Comparison of ENCODE assay signal across 20 cellular contexts in the genomic region with DNA sequence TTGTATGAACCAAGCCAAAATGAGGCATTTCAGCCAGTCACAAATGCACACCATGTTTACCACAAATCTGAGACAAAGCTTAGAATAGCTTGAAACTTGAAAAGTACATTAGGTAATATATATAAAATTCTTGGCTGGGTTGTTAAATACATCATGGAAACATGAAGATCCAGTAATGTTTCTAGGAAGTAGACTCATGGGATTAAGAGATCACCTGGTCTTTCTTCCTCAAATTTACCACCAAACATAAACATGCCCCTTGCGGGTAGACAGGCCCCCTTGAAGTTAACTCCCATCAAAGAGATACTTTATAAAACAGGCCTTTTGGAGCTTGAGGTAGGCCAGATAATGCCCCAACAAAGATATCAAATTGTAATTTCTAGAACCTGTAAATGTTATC.
A peak's percentile ranks its signal among the peaks of the same experiment; 100 is the strongest.
DNase-seq lines count a peak whose midpoint lies in the region; ATAC-seq and TF ChIP-seq lines count a peak whose summit lies in the region.
"Had no signal": no experiment of that assay in that cellular context is flagged by ENCODE, and none has a peak within 500 bp of the region (broad histone marks: within the 10 kb centered on the region; RNA-seq: fewer than 3 reads in every experiment).

No MANE protein-coding gene starts in this region.

- H3F3A ChIP-seq in SK-N-SH (replicated peaks; ENCODE audit: insufficient read depth) = peaks cover 68% of the 10 kb centered on the region

- TF ChIP-seq RAD21 in SK-N-SH (IDR thresholded peaks at IDR 0.05; ENCODE audit: low read length) = no peak

- in situ Hi-C loops in brain microvascular endothelial cell (cut with HindIII; ENCODE audit: low pct_ligation_motif_present, low sequenced_read_pairs) = no loop called here
- in situ Hi-C loops in transverse colon (cut with MboI; ENCODE audit: low pct_ligation_motif_present in 1 of 4, low pct_unique_long_range_greater_than_20kb in 1 of 4, low sequenced_read_pairs in 3 of 4) = no loop called here

- H3K9ac ChIP-seq in SK-N-SH = peak overlapping the region; percentile 62

- H3K4me1 ChIP-seq in SK-N-SH (ENCODE audit: control insufficient read depth in 1 of 2, insufficient read depth in 2 of 2, low read depth in 1 of 2, low read length in 1 of 2) (peaks cover 0 to 43% of the 10 kb centered on the region in 2 experiments; a peak in 3 of 4 replicates), foreskin keratinocyte (peaks cover 30% of the 10 kb centered on the region), transverse colon (peaks cover 7 to 35% (median 21%) of the 10 kb centered on the region in 4 donors)
- H3K4me1 ChIP-seq: Peyer's patch, psoas muscle had no signal

- POLR2A ChIA-PET in SK-N-SH (lab: Yijun Ruan, JAX) = no interaction called here
- POLR2A ChIA-PET in activated CD4-positive, alpha-beta memory T cell treated with anti-CD3 and anti-CD28 coated beads for 36 hours (lab: Charles Lee) = no interaction called here

- no peaks in the 10 kb centered on the region for H3K36me3 Mint-ChIP-seq in activated CD4-positive, alpha-beta memory T cell treated with anti-CD3 and anti-CD28 coated beads for 36 hours
- H3K36me3 Mint-ChIP-seq: activated naive CD8-positive, alpha-beta T cell treated with anti-CD3 and anti-CD28 coated beads for 36 hours had no signal

- H3K4me3 Mint-ChIP-seq in activated CD4-positive, alpha-beta memory T cell treated with anti-CD3 and anti-CD28 coated beads for 36 hours = no peak overlapping the region
- H3K4me3 Mint-ChIP-seq: activated CD8-positive, alpha-beta T cell treated with anti-CD3 and anti-CD28 coated beads, Interleukin-2, amount 10 ng/mL, durations not matched to agents 7 days and 5 days; activated naive CD8-positive, alpha-beta T cell treated with anti-CD3 and anti-CD28 coated beads for 36 hours; stimulated activated naive CD8-positive, alpha-beta T cell treated with anti-CD3 and anti-CD28 coated beads, Interleukin-15, amount 100 ng/mL, for 72 hours; T-helper 1 cell treated with Interleukin-12 subunit alpha and Interleukin-12 subunit beta and Interleukin-4 antibody, amounts not matched to agents 30 μg/mL and 1 μg/mL, for 36 hours had no signal

- DNase-seq in SK-N-SH (no peak), brain microvascular endothelial cell (no peak), foreskin keratinocyte (no peak), transverse colon (no peak), T-helper 9 cell (no peak), GF-D8 (lab: John Stamatoyannopoulos, UW) (no peak)
- no peak for DNase-seq in activated CD4-positive, alpha-beta memory T cell treated with anti-CD3 and anti-CD28 coated beads for 36 hours
- DNase-seq: activated CD4-positive, alpha-beta T cell treated with anti-CD3 and anti-CD28 coated beads for 1 hour; activated CD8-positive, alpha-beta T cell treated with anti-CD3 and anti-CD28 coated beads, Interleukin-2, amount 10 ng/mL, durations not matched to agents 7 days and 5 days; activated naive CD8-positive, alpha-beta T cell treated with anti-CD3 and anti-CD28 coated beads for 36 hours; NCI-H1105 treated with DMSO at 0.1 percent for 48 hours; NCI-H526; psoas muscle; stimulated activated CD8-positive, alpha-beta memory T cell treated with anti-CD3 and anti-CD28 coated beads, Interleukin-4, amount 100 ng/mL, for 48 hours; stimulated activated naive CD8-positive, alpha-beta T cell treated with anti-CD3 and anti-CD28 coated beads, Interleukin-15, amount 100 ng/mL, for 72 hours had no signal

- no peaks in the 10 kb centered on the region for H3K27me3 Mint-ChIP-seq in activated CD4-positive, alpha-beta memory T cell treated with anti-CD3 and anti-CD28 coated beads for 36 hours
- H3K27me3 Mint-ChIP-seq: stimulated activated naive CD8-positive, alpha-beta T cell treated with anti-CD3 and anti-CD28 coated beads, Interleukin-15, amount 100 ng/mL, for 72 hours had no signal

- no peaks in the 10 kb centered on the region for H3K9me3 ChIP-seq in SK-N-SH
- no peaks in the 10 kb centered on the region for H3K9me3 ChIP-seq in transverse colon
- H3K9me3 ChIP-seq: Peyer's patch, psoas muscle had no signal

- H3K4me2 ChIP-seq in SK-N-SH = peak overlapping the region; percentile 5; the same call in 1 of the 2 replicates

- no peak for TF ChIP-seq POLR2A in transverse colon (IDR thresholded peaks at IDR 0.05)

- TF ChIP-seq EP300 in SK-N-SH (IDR thresholded peaks at IDR 0.05; ENCODE audit: borderline replicate concordance in 1 of 2, low read depth in 1 of 2, low read length in 1 of 2) = no peak
- no peak for TF ChIP-seq EP300 in transverse colon (IDR thresholded peaks at IDR 0.05; ENCODE audit: low read depth)

- H4K20me1 ChIP-seq in SK-N-SH (ENCODE audit: insufficient read depth) = no peaks in the 10 kb centered on the region

- no peak overlapping the region for H2AFZ ChIP-seq in SK-N-SH (ENCODE audit: low read depth)

- H3K27ac ChIP-seq in SK-N-SH (ENCODE audit: low read depth in 2 of 2, low read length in 1 of 2) (peak overlapping the region; percentile 44 to 100; a peak in 3 of 4 replicates), brain microvascular endothelial cell (peak overlapping the region; percentile 97), foreskin keratinocyte (peak overlapping the region; percentile 98), transverse colon (peak overlapping the region; percentile 32 to 51 (median 45))
- H3K27ac ChIP-seq: Peyer's patch, psoas muscle had no signal

- no peaks in the 10 kb centered on the region for H3K79me2 ChIP-seq in SK-N-SH (ENCODE audit: insufficient read depth)

- ATAC-seq in SK-N-SH treated with all-trans-retinoic acid at 6 μM for 48 hours (no peak), foreskin keratinocyte (no peak)
- ATAC-seq: activated CD8-positive, alpha-beta T cell treated with anti-CD3 and anti-CD28 coated beads, Interleukin-2, amount 10 ng/mL, durations not matched to agents 7 days and 5 days; left lobe of liver; psoas muscle; stimulated activated naive CD8-positive, alpha-beta T cell treated with anti-CD3 and anti-CD28 coated beads, Interleukin-15, amount 100 ng/mL, for 72 hours had no signal

- no peak overlapping the region for H3K27ac Mint-ChIP-seq in activated CD4-positive, alpha-beta memory T cell treated with anti-CD3 and anti-CD28 coated beads for 36 hours
- H3K27ac Mint-ChIP-seq: activated CD8-positive, alpha-beta T cell treated with anti-CD3 and anti-CD28 coated beads, Interleukin-2, amount 10 ng/mL, durations not matched to agents 7 days and 5 days; activated naive CD8-positive, alpha-beta T cell treated with anti-CD3 and anti-CD28 coated beads for 36 hours; stimulated activated naive CD8-positive, alpha-beta T cell treated with anti-CD3 and anti-CD28 coated beads, Interleukin-15, amount 100 ng/mL, for 72 hours; T-helper 1 cell treated with Interleukin-12 subunit alpha and Interleukin-12 subunit beta and Interleukin-4 antibody, amounts not matched to agents 30 μg/mL and 1 μg/mL, for 36 hours had no signal

- no peak overlapping the region for H3K4me3 ChIP-seq in SK-N-SH (ENCODE audit: low read depth in 2 of 2, low read length in 1 of 2)
- no peak overlapping the region for H3K4me3 ChIP-seq in brain microvascular endothelial cell (ENCODE audit: low read depth, low read length)
- no peak overlapping the region for H3K4me3 ChIP-seq in transverse colon
- H3K4me3 ChIP-seq: K562, Peyer's patch, psoas muscle had no signal

- H3K27me3 ChIP-seq in SK-N-SH (ENCODE audit: insufficient read depth) (no peaks in the 10 kb centered on the region), brain microvascular endothelial cell (replicated peaks) (no peaks in the 10 kb centered on the region), foreskin keratinocyte (no peaks in the 10 kb centered on the region), transverse colon (no peaks in the 10 kb centered on the region)
- H3K27me3 ChIP-seq: Peyer's patch had no signal

- H3K9me3 Mint-ChIP-seq in activated CD4-positive, alpha-beta memory T cell treated with anti-CD3 and anti-CD28 coated beads for 36 hours = no peaks in the 10 kb centered on the region
- H3K9me3 Mint-ChIP-seq: activated naive CD8-positive, alpha-beta T cell treated with anti-CD3 and anti-CD28 coated beads for 36 hours had no signal

- WGBS in SK-N-SH (ENCODE audit: low lambda C conversion rate) = 100% methylated on average over 1 of the region's 1 CpG
- 87 to 89% methylated on average over 1 of the region's 1 CpG for WGBS in transverse colon (ENCODE audit: low coverage in 1 of 2), 2 donors

- intact Hi-C loops in transverse colon (cut with DNase I; ENCODE audit: low total_unique reads) = no loop called here
- intact Hi-C loops in activated CD4-positive, alpha-beta memory T cell treated with anti-CD3 and anti-CD28 coated beads for 36 hours (cut with micrococcal nuclease) = no loop called here

- TF ChIP-seq CTCF in SK-N-SH (IDR thresholded peaks at IDR 0.05) = no peak
- TF ChIP-seq CTCF in brain microvascular endothelial cell (IDR thresholded peaks at IDR 0.05; ENCODE audit: low read depth, low read length, missing control alignments) = no peak
- no peak for TF ChIP-seq CTCF in foreskin keratinocyte (conservative IDR thresholded peaks at IDR 0.05)
- no peak for TF ChIP-seq CTCF in transverse colon (IDR thresholded peaks at IDR 0.05)

- H3K4me1 Mint-ChIP-seq in activated CD4-positive, alpha-beta memory T cell treated with anti-CD3 and anti-CD28 coated beads for 36 hours (ENCODE audit: low read depth) = no peaks in the 10 kb centered on the region

- no peaks in the 10 kb centered on the region for H3K9me2 ChIP-seq in SK-N-SH

- H3K36me3 ChIP-seq in SK-N-SH (replicated peaks in 1 of 2; ENCODE audit: control insufficient read depth in 1 of 2, insufficient read depth in 2 of 2, low read length in 1 of 2) (no peaks in the 10 kb centered on the region), brain microvascular endothelial cell (replicated peaks) (no peaks in the 10 kb centered on the region), transverse colon (no peaks in the 10 kb centered on the region)
- H3K36me3 ChIP-seq: Peyer's patch had no signal

- CTCF ChIA-PET in SK-N-SH (lab: Yijun Ruan, JAX) = no interaction called here
- CTCF ChIA-PET in activated CD4-positive, alpha-beta memory T cell treated with anti-CD3 and anti-CD28 coated beads for 36 hours (lab: Charles Lee) = interaction anchor here (1.3 kb wide), 1 partner anchor 12 kb away, joined by 5 read pairs; no protein-coding TSS in a partner anchor

TF ChIP-seq in SK-N-SH treated with all-trans-retinoic acid at 6 μM for 48 hours, 23 proteins besides CTCF, POLR2A, EP300 and RAD21 (continues in another document):
- TF ChIP-seq PPARA (CRISPR knock-in tag; IDR thresholded peaks at IDR 0.05; ENCODE audit: borderline replicate concordance) = no peak
- TF ChIP-seq ESRRG (CRISPR knock-in tag; IDR thresholded peaks at IDR 0.05) = no peak
- TF ChIP-seq ZNF565 (CRISPR knock-in tag; conservative IDR thresholded peaks at IDR 0.05; ENCODE audit: low read depth) = no peak
- no peak for TF ChIP-seq TCF4 (CRISPR knock-in tag; IDR thresholded peaks at IDR 0.05; ENCODE audit: borderline replicate concordance)
- TF ChIP-seq SNAI2 (CRISPR knock-in tag; IDR thresholded peaks at IDR 0.05) = no peak
- no peak for TF ChIP-seq ARNTL (CRISPR knock-in tag; IDR thresholded peaks at IDR 0.05; ENCODE audit: borderline replicate concordance, low read depth)
- TF ChIP-seq RARB (CRISPR knock-in tag; IDR thresholded peaks at IDR 0.05) = no peak
- no peak for TF ChIP-seq TOX (CRISPR knock-in tag; IDR thresholded peaks at IDR 0.05; ENCODE audit: borderline replicate concordance)

Comparison
In these comparisons a context has a peak if more than half of its experiments do, and no peak if none do; other contexts are left out.
1. H3K27ac ChIP-seq: peak in every context shown above with its lines; median percentile 98 in foreskin keratinocyte; 97 in brain microvascular endothelial cell; 72 in SK-N-SH; 45 in transverse colon.